22 cellular contexts compared by ENCODE assay signal in genomic region chr14:61428261-61428660, GRCh38.
A peak's percentile ranks its signal among the peaks of the same experiment; 100 is the strongest.
DNase-seq lines count a peak whose midpoint lies in the region; ATAC-seq and TF ChIP-seq lines count a peak whose summit lies in the region.
"Had no signal": no experiment of that assay in that cellular context is flagged by ENCODE, and none has a peak within 500 bp of the region (broad histone marks: within the 10 kb centered on the region; RNA-seq: fewer than 3 reads in every experiment).

No MANE protein-coding gene starts in this region.

- 86% methylated on average over 2 of the region's 2 CpGs for WGBS in esophagus muscularis mucosa

- TF ChIP-seq CTCF in cardiac muscle cell (IDR thresholded peaks at IDR 0.05; ENCODE audit: low read depth, low read length) (no peak), esophagus muscularis mucosa (IDR thresholded peaks at IDR 0.05) (no peak)

- H3K4me3 Mint-ChIP-seq in T-cell, result peak overlapping the region in 2 of 3 donors; percentile 1 to 40
- H3K4me3 Mint-ChIP-seq in stimulated activated naive CD8-positive, alpha-beta T cell treated with anti-CD3 and anti-CD28 coated beads, Interleukin-15, amount 100 ng/mL, for 72 hours, result peak overlapping the region in 1 of 2 donors; percentile 39
- H3K4me3 Mint-ChIP-seq: nephron; stimulated activated memory B cell treated with anti-CD40 and anti-IgM and Interleukin-4, amounts not matched to agents 10 μg/mL and 1 μg/mL and 100 μg/mL, for 72 hours had no signal

- H3K27me3 ChIP-seq in cardiac muscle cell (no peaks in the 10 kb centered on the region), esophagus muscularis mucosa (peaks cover 0 to 4% (median 0%) of the 10 kb centered on the region in 4 donors)
- H3K27me3 ChIP-seq: BLaER1 treated with 17β-estradiol and CSF1 and Interleukin-3, amounts not matched to agents 10 nM and 100 nM; brain microvascular endothelial cell; foreskin keratinocyte; pancreas; SJSA1; spleen had no signal

- CTCF ChIA-PET in T-cell (lab: Charles Lee), result interaction anchor here in 1 of 2 donors (0.6 to 1.0 kb wide), 3 partner anchors 9 to 120 kb away, joined by 3 to 4 read pairs (median 3); no protein-coding TSS in a partner anchor

- peaks cover 84 to 93% (median 91%) of the 10 kb centered on the region in 3 donors for H3K4me1 Mint-ChIP-seq in T-cell
- peaks cover 99% of the 10 kb centered on the region for H3K4me1 Mint-ChIP-seq in stimulated activated naive CD8-positive, alpha-beta T cell treated with anti-CD3 and anti-CD28 coated beads, Interleukin-15, amount 100 ng/mL, for 72 hours
- H3K4me1 Mint-ChIP-seq: stimulated activated memory B cell treated with anti-CD40 and anti-IgM and Interleukin-4, amounts not matched to agents 10 μg/mL and 1 μg/mL and 100 μg/mL, for 72 hours had no signal

- no peak overlapping the region for H3K4me3 ChIP-seq in cardiac muscle cell
- H3K4me3 ChIP-seq in esophagus muscularis mucosa, result no peak overlapping the region
- H3K4me3 ChIP-seq: BLaER1 treated with 17β-estradiol and CSF1 and Interleukin-3, amounts not matched to agents 10 nM and 100 nM; pancreas; SJSA1; spleen had no signal

- no peaks in the 10 kb centered on the region for H3K27me3 Mint-ChIP-seq in T-cell
- no peaks in the 10 kb centered on the region for H3K27me3 Mint-ChIP-seq in stimulated activated naive CD8-positive, alpha-beta T cell treated with anti-CD3 and anti-CD28 coated beads, Interleukin-15, amount 100 ng/mL, for 72 hours

- H3K9me3 ChIP-seq in cardiac muscle cell (ENCODE audit: low read depth) (no peaks in the 10 kb centered on the region), esophagus muscularis mucosa (peaks cover 0 to 6% (median 0%) of the 10 kb centered on the region in 4 donors)
- H3K9me3 ChIP-seq: pancreas, SJSA1 had no signal

- POLR2A ChIA-PET in T-cell (lab: Charles Lee), result interaction anchor here (0.5 to 1.4 kb wide), 6 partner anchors 8 to 143 kb away, joined by 3 to 6 read pairs (median 4); no protein-coding TSS in a partner anchor

- TF ChIP-seq POLR2A in esophagus muscularis mucosa (IDR thresholded peaks at IDR 0.05; ENCODE audit: low read depth), result no peak

- H3K27ac ChIP-seq in cardiac muscle cell (peak overlapping the region; percentile 68), esophagus muscularis mucosa (replicated peaks in 1 of 4) (no peak overlapping the region)
- H3K27ac ChIP-seq: BLaER1 treated with 17β-estradiol and CSF1 and Interleukin-3, amounts not matched to agents 10 nM and 100 nM; brain microvascular endothelial cell; foreskin keratinocyte; pancreas; SJSA1; spleen had no signal

- H3K36me3 ChIP-seq in cardiac muscle cell, result no peaks in the 10 kb centered on the region
- no peaks in the 10 kb centered on the region for H3K36me3 ChIP-seq in esophagus muscularis mucosa
- H3K36me3 ChIP-seq: brain microvascular endothelial cell, pancreas, SJSA1, spleen had no signal

- TF ChIP-seq EP300 in esophagus muscularis mucosa (IDR thresholded peaks at IDR 0.05), result no peak

- peak overlapping the region; percentile 62 to 81 for H3K27ac Mint-ChIP-seq in T-cell
- peak overlapping the region in 1 of 2 donors; percentile 94 for H3K27ac Mint-ChIP-seq in stimulated activated naive CD8-positive, alpha-beta T cell treated with anti-CD3 and anti-CD28 coated beads, Interleukin-15, amount 100 ng/mL, for 72 hours
- H3K27ac Mint-ChIP-seq: nephron; stimulated activated memory B cell treated with anti-CD40 and anti-IgM and Interleukin-4, amounts not matched to agents 10 μg/mL and 1 μg/mL and 100 μg/mL, for 72 hours had no signal

- intact Hi-C loops in Right ventricle myocardium superior (cut with DNase I), result no loop called here
- intact Hi-C loops in esophagus muscularis mucosa (cut with DNase I), result no loop called here

- H3K36me3 Mint-ChIP-seq in T-cell, result peaks cover 36% of the 10 kb centered on the region

- DNase-seq in cardiac muscle cell (ENCODE audit: low read depth in 1 of 2, low spot score in 1 of 2) (no peak), Right ventricle myocardium superior (no peak), T-cell (no peak), esophagus muscularis mucosa (ENCODE audit: extremely low spot score) (peak; percentile 39), occipital lobe (lab: John Stamatoyannopoulos, UW) (no peak), NCI-H1417 (lab: John Stamatoyannopoulos, UW) (no peak)
- DNase-seq in stimulated activated naive CD8-positive, alpha-beta T cell treated with anti-CD3 and anti-CD28 coated beads, Interleukin-15, amount 100 ng/mL, for 72 hours, result no peak
- DNase-seq: brain microvascular endothelial cell; effector CD4-positive, alpha-beta T cell; foreskin keratinocyte; NCI-H1092; NCI-H1930; NCI-H2227 treated with DMSO at 0.1 percent for 48 hours; pancreas; spleen; stimulated activated CD4-positive, alpha-beta T cell treated with anti-CD3 and anti-CD28 coated beads, Interleukin-2, amount 100 ng/mL, for 48 hours had no signal

- peaks cover 0 to 15% (median 3%) of the 10 kb centered on the region in 3 donors for H3K9me3 Mint-ChIP-seq in T-cell
- peaks cover 15 to 20% of the 10 kb centered on the region in 2 donors for H3K9me3 Mint-ChIP-seq in stimulated activated naive CD8-positive, alpha-beta T cell treated with anti-CD3 and anti-CD28 coated beads, Interleukin-15, amount 100 ng/mL, for 72 hours

- ATAC-seq in Right ventricle myocardium superior (ENCODE audit: poor library complexity), result no peak
- peak in 1 of 4 experiments; percentile 25 for ATAC-seq in T-cell (replicated peaks in 1 of 4)
- ATAC-seq in stimulated activated naive CD8-positive, alpha-beta T cell treated with anti-CD3 and anti-CD28 coated beads, Interleukin-15, amount 100 ng/mL, for 72 hours, result peak; percentile 32
- ATAC-seq in HG02840 (IDR thresholded peaks at IDR 0.05; ENCODE audit: low FRiP score, unreplicated experiment), result no peak
- ATAC-seq: foreskin keratinocyte; left lobe of liver; pancreas; stimulated activated memory B cell treated with anti-CD40 and anti-IgM and Interleukin-4, amounts not matched to agents 10 μg/mL and 1 μg/mL and 100 μg/mL, for 72 hours had no signal

- peaks cover 43% of the 10 kb centered on the region for H3K4me1 ChIP-seq in cardiac muscle cell (ENCODE audit: low read depth)
- peaks cover 0 to 10% (median 0%) of the 10 kb centered on the region in 4 donors for H3K4me1 ChIP-seq in esophagus muscularis mucosa
- H3K4me1 ChIP-seq: SJSA1 had no signal
